In the genomic region with DNA sequence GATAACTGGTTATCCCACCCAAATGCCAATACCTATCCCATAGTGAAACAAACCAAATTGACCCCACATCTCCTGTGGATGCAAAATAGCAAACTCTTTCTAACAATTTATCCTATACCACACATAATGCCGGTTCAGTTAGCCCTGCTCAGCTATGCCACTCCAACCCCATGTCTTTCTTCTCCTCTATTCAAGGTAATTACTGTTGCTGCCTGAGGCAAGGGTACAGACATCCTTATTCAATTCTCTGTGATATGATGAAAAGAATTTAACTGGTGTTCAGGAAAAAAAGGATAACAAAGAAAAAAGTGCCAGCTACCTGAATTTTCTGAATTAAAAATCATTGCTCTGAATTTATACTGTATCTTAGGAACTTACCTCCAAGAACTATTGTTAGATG, we compare ENCODE assay signal across 21 cellular contexts.
"Had no signal": no experiment of that assay in that cellular context is flagged by ENCODE, and none has a peak within 500 bp of the region (broad histone marks: within the 10 kb centered on the region; RNA-seq: fewer than 3 reads in every experiment).

No MANE protein-coding gene starts in this region.

- H3K27ac Mint-ChIP-seq: activated naive CD4-positive, alpha-beta T cell treated with anti-CD3 and anti-CD28 coated beads, Interleukin-2, amount 10 ng/mL, durations not matched to agents 7 days and 5 days; activated naive CD8-positive, alpha-beta T cell treated with anti-CD3 and anti-CD28 coated beads, Interleukin-2, amount 50 U/mL, for 24 hours; dendritic cell treated with granulocyte-macrophage colony-stimulating factor and Interleukin-4, amounts not matched to agents 40 ng/mL and 50 ng/mL, for 4 days; naive thymus-derived CD4-positive, alpha-beta T cell; T-helper 1 cell treated with Interleukin-12 subunit alpha and Interleukin-12 subunit beta and Interleukin-4 antibody, amounts not matched to agents 30 μg/mL and 1 μg/mL, for 36 hours had no signal

- H3K36me3 Mint-ChIP-seq: immature natural killer cell had no signal

- H3K9me3 Mint-ChIP-seq: activated naive CD4-positive, alpha-beta T cell treated with anti-CD3 and anti-CD28 coated beads, Interleukin-2, amount 10 ng/mL, durations not matched to agents 7 days and 5 days; activated naive CD8-positive, alpha-beta T cell treated with anti-CD3 and anti-CD28 coated beads, Interleukin-2, amount 50 U/mL, for 24 hours; dendritic cell treated with granulocyte-macrophage colony-stimulating factor and Interleukin-4, amounts not matched to agents 40 ng/mL and 50 ng/mL, for 4 days; immature natural killer cell; naive thymus-derived CD4-positive, alpha-beta T cell; T-helper 1 cell treated with Interleukin-12 subunit alpha and Interleukin-12 subunit beta and Interleukin-4 antibody, amounts not matched to agents 30 μg/mL and 1 μg/mL, for 36 hours; WTC11 had no signal

- DNase-seq: activated CD4-positive, alpha-beta T cell treated with anti-CD3 and anti-CD28 coated beads, Interleukin-2, amount 50 U/mL, for 48 hours; activated effector memory CD4-positive, alpha-beta T cell treated with anti-CD3 and anti-CD28 coated beads, Interleukin-2, amount 50 U/mL, for 16 hours; activated naive CD4-positive, alpha-beta T cell treated with anti-CD3 and anti-CD28 coated beads, Interleukin-2, amount 10 ng/mL, durations not matched to agents 7 days and 5 days; activated naive CD8-positive, alpha-beta T cell treated with anti-CD3 and anti-CD28 coated beads, Interleukin-2, amount 50 U/mL, for 24 hours; effector CD4-positive, alpha-beta T cell; erythroblast; foreskin fibroblast; immature natural killer cell; naive thymus-derived CD4-positive, alpha-beta T cell; ovary; psoas muscle; spleen; stimulated activated CD4-positive, alpha-beta T cell treated with anti-CD3 and anti-CD28 coated beads, Interleukin-4, amount 100 ng/mL, for 1 hour; stimulated activated naive CD4-positive, alpha-beta T cell; T1000; upper lobe of left lung had no signal

- ATAC-seq: activated naive CD8-positive, alpha-beta T cell treated with anti-CD3 and anti-CD28 coated beads, Interleukin-2, amount 50 U/mL, for 24 hours; left lobe of liver; naive thymus-derived CD4-positive, alpha-beta T cell; WTC11 had no signal

- H3K27me3 Mint-ChIP-seq: activated naive CD4-positive, alpha-beta T cell treated with anti-CD3 and anti-CD28 coated beads, Interleukin-2, amount 10 ng/mL, durations not matched to agents 7 days and 5 days; activated naive CD8-positive, alpha-beta T cell treated with anti-CD3 and anti-CD28 coated beads, Interleukin-2, amount 50 U/mL, for 24 hours; dendritic cell treated with granulocyte-macrophage colony-stimulating factor and Interleukin-4, amounts not matched to agents 40 ng/mL and 50 ng/mL, for 4 days; naive thymus-derived CD4-positive, alpha-beta T cell had no signal

- H3K4me3 Mint-ChIP-seq: activated naive CD4-positive, alpha-beta T cell treated with anti-CD3 and anti-CD28 coated beads, Interleukin-2, amount 10 ng/mL, durations not matched to agents 7 days and 5 days; activated naive CD8-positive, alpha-beta T cell treated with anti-CD3 and anti-CD28 coated beads, Interleukin-2, amount 50 U/mL, for 24 hours; dendritic cell treated with granulocyte-macrophage colony-stimulating factor and Interleukin-4, amounts not matched to agents 40 ng/mL and 50 ng/mL, for 4 days; immature natural killer cell; naive thymus-derived CD4-positive, alpha-beta T cell; T-helper 1 cell treated with Interleukin-12 subunit alpha and Interleukin-12 subunit beta and Interleukin-4 antibody, amounts not matched to agents 30 μg/mL and 1 μg/mL, for 36 hours; WTC11 had no signal

- FAIRE-seq: endometrium had no signal
